ENCODE assay signal across 8 cellular contexts in the genomic region with DNA sequence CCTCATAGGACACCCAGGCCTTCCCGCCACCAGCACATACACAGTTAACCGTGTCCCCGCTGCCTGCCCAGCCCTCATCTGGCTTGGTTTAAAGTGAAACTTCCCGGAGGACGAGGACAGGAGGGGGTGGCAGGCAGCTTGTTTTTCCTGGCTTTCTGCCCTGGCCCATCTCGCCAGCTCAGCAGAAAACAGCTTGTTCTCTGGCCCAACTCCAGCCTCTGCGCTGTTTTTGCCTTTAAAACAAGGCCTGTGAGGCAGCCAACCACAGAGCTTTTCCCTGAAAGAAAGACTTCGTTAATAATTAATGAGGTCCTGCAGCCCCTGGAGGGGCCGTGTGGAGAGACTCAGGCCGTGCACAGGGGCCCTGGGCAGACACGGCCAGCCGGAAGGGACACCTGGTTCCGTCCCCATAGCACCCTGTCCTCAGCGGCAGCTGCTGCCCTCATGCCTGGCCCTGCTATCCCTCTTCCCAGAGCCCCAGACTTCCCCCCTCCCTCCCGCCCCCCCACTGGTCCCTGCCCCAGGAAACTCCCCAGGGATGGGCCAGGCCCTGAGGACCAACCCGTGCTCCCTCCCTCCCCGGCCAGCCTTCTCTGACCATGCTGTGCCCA.
DNase-seq lines count a peak whose midpoint lies in the region; ATAC-seq and TF ChIP-seq lines count a peak whose summit lies in the region.

No MANE protein-coding gene starts in this region.

- H3K4me1 ChIP-seq in lower lobe of right lung (peaks cover 73% of the 10 kb centered on the region), upper lobe of left lung (peaks cover 59 to 80% (median 71%) of the 10 kb centered on the region in 4 donors)

- H3K9me3 Mint-ChIP-seq in CD14-positive monocyte (no peaks in the 10 kb centered on the region), natural killer cell (no peaks in the 10 kb centered on the region)

- H3K36me3 Mint-ChIP-seq in CD14-positive monocyte (peaks cover 69 to 86% of the 10 kb centered on the region in 2 donors), natural killer cell (no peaks in the 10 kb centered on the region)

- peaks cover 0 to 5% (median 4%) of the 10 kb centered on the region in 3 donors for H3K27me3 Mint-ChIP-seq in CD14-positive monocyte (ENCODE audit: low read depth in 3 of 3)
- H3K27me3 Mint-ChIP-seq in natural killer cell (ENCODE audit: low read depth in 2 of 2) = no peaks in the 10 kb centered on the region

- H3K4me3 Mint-ChIP-seq in CD14-positive monocyte (no peak overlapping the region), natural killer cell (no peak overlapping the region)

- H3K27ac Mint-ChIP-seq in CD14-positive monocyte (peak overlapping the region in 1 of 7 donors; percentile 36), natural killer cell (no peak overlapping the region)

- H3K4me1 Mint-ChIP-seq in CD14-positive monocyte (peaks cover 18% of the 10 kb centered on the region), natural killer cell (peaks cover 0 to 12% of the 10 kb centered on the region in 2 donors)

- peak in 1 of 4 donors; percentile 80 for TF ChIP-seq EP300 in upper lobe of left lung (IDR thresholded peaks at IDR 0.05)

- TF ChIP-seq CTCF in dorsolateral prefrontal cortex (IDR thresholded peaks at IDR 0.05 in 54 of 56, conservative IDR thresholded peaks at IDR 0.05 in 2 of 56; ENCODE audit: low read depth in 1 of 56, partially characterized antibody in 56 of 56) (peak in 11 of 56 donors; percentile 5 to 34 (median 14)), lower lobe of right lung (IDR thresholded peaks at IDR 0.05) (no peak), upper lobe of left lung (IDR thresholded peaks at IDR 0.05) (no peak), CD14-positive monocyte (IDR thresholded peaks at IDR 0.05) (no peak), natural killer cell (IDR thresholded peaks at IDR 0.05) (no peak)

- peak in 1 of 4 donors; percentile 10 for TF ChIP-seq POLR2A in upper lobe of left lung (IDR thresholded peaks at IDR 0.05)

- H3K4me3 ChIP-seq in dorsolateral prefrontal cortex (peak overlapping the region in 52 of 59 donors; percentile 4 to 63 (median 38)), lower lobe of right lung (peak overlapping the region; percentile 7), upper lobe of left lung (peak overlapping the region in 1 of 4 donors; percentile 15)

- H3K27ac ChIP-seq in dorsolateral prefrontal cortex (peak overlapping the region; percentile 67 to 99 (median 95)), lower lobe of right lung (peak overlapping the region; percentile 77), upper lobe of left lung (peak overlapping the region; percentile 80 to 92 (median 88))

- intact Hi-C loops in dorsolateral prefrontal cortex (cut with DNase I) (loop anchor here (1.0 to 5.0 kb wide), 4 partner anchors 28 to 153 kb away; partner anchors contain the start of gene RXRA (in 1 of the 2)), lower lobe of right lung (cut with DNase I) (no loop called here), CD14-positive monocyte (cut with micrococcal nuclease) (no loop called here), natural killer cell (cut with micrococcal nuclease) (no loop called here)

- H3K9me3 ChIP-seq in lower lobe of right lung = no peaks in the 10 kb centered on the region
- no peaks in the 10 kb centered on the region for H3K9me3 ChIP-seq in upper lobe of left lung

- no peaks in the 10 kb centered on the region for H3K27me3 ChIP-seq in dorsolateral prefrontal cortex
- no peaks in the 10 kb centered on the region for H3K27me3 ChIP-seq in lower lobe of right lung (ENCODE audit: low read depth)
- no peaks in the 10 kb centered on the region for H3K27me3 ChIP-seq in upper lobe of left lung

- H3K36me3 ChIP-seq in lower lobe of right lung (peaks cover 67% of the 10 kb centered on the region), upper lobe of left lung (peaks cover 6 to 37% (median 32%) of the 10 kb centered on the region in 4 donors)

- ATAC-seq in lower lobe of right lung (peak; percentile 79 to 81), upper lobe of left lung (ENCODE audit: low FRiP score in 2 of 2) (peak; percentile 74 to 79), natural killer cell (no peak)

- DNase-seq in EL (peak; percentile 95), NCI-H69 (lab: John Stamatoyannopoulos, UW) (peak; percentile 90), dorsolateral prefrontal cortex (peak; percentile 89 to 96 (median 94)), lower lobe of right lung (peak; percentile 93), upper lobe of left lung (peak; percentile 78 to 93), CD14-positive monocyte (ENCODE audit: low spot score) (no peak), natural killer cell (no peak), NCI-H1436 (lab: John Stamatoyannopoulos, UW) (no peak)

- WGBS in upper lobe of left lung, 2 donors = 0 to 9% methylated on average over 3 to 14 of the region's 17 CpGs

Comparison
In these comparisons a context has a peak if more than half of its experiments do, and no peak if none do; other contexts are left out.
1. DNase-seq: peak in EL (single experiment), NCI-H69 (single experiment), dorsolateral prefrontal cortex (10 of 10), lower lobe of right lung (single experiment) and upper lobe of left lung (2 of 2); none in CD14-positive monocyte (single experiment), natural killer cell (single experiment) and NCI-H1436 (single experiment).
2. ATAC-seq: peak in lower lobe of right lung (2 of 2) and upper lobe of left lung (2 of 2); none in natural killer cell (0 of 3).
3. intact Hi-C loops: an anchor here in dorsolateral prefrontal cortex (1.0 to 5.0 kb wide); none called in lower lobe of right lung, CD14-positive monocyte and natural killer cell.
4. Peak in every context shown above with its lines, with median percentiles within 50 percentile points of each other: H3K27ac ChIP-seq.